ENCODE assay signal across 11 cellular contexts in the genomic region with DNA sequence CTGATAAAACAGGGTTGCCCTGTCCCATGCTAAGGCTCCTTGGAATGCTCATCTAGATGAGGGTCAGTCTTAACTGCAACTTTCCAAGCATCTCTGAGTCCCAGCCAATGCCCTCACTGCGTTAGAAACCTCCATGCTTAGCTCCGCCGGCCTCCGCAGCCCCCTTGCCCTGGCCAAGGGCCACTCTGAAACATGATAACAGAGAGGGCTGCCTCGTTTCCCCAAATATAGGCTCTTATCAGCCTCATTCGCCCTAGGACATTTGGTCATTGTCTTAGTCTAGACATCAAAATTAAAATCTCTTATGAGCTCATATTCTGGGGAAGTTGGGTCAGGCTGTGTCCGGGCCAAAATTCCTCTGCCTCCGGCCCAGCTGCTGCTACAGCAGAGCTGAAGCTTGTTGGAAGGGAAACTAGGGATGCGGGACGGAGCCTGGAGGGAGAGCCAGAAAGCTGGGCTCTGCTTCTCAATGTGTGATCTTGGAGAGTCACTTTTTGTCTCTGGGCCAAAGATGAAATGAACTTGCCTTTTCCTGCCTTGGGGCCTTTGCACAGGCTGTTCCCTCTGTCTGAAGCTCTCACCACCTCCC.
A peak's percentile ranks its signal among the peaks of the same experiment; 100 is the strongest.
DNase-seq lines count a peak whose midpoint lies in the region; ATAC-seq and TF ChIP-seq lines count a peak whose summit lies in the region.
"Had no signal": no experiment of that assay in that cellular context is flagged by ENCODE, and none has a peak within 500 bp of the region (broad histone marks: within the 10 kb centered on the region; RNA-seq: fewer than 3 reads in every experiment).

No MANE protein-coding gene starts in this region.

- peaks cover 13% of the 10 kb centered on the region for H3K27me3 ChIP-seq in transverse colon

- intact Hi-C loops in activated CD8-positive, alpha-beta T cell treated with anti-CD3 and anti-CD28 coated beads for 36 hours (cut with micrococcal nuclease): loop anchor here (2.0 kb wide), 2 partner anchors 62 to 208 kb away; no protein-coding TSS in a partner anchor
- intact Hi-C loops in transverse colon (cut with DNase I; ENCODE audit: low total_unique reads): loop anchor here (1.0 kb wide), 1 partner anchor 64 kb away; no protein-coding TSS in a partner anchor

- WGBS in transverse colon (ENCODE audit: low coverage in 1 of 2), 2 donors: 74% methylated on average over 10 of the region's 10 CpGs; no CpG with 5 or more reads in 1 of the 2 donors

- no peak for ATAC-seq in activated CD8-positive, alpha-beta T cell treated with anti-CD3 and anti-CD28 coated beads, Interleukin-2, amount 10 ng/mL, durations not matched to agents 7 days and 5 days
- ATAC-seq in activated CD8-positive, alpha-beta T cell treated with anti-CD3 and anti-CD28 coated beads for 36 hours: no peak
- ATAC-seq in HG02623 (IDR thresholded peaks at IDR 0.05; ENCODE audit: unreplicated experiment): no peak

- no peak for TF ChIP-seq POLR2A in transverse colon (IDR thresholded peaks at IDR 0.05)

- POLR2A ChIA-PET in activated CD8-positive, alpha-beta T cell treated with anti-CD3 and anti-CD28 coated beads, Interleukin-2, amount 10 ng/mL, durations not matched to agents 7 days and 5 days (lab: Charles Lee): no interaction called here
- POLR2A ChIA-PET in activated CD8-positive, alpha-beta T cell treated with anti-CD3 and anti-CD28 coated beads for 36 hours (lab: Charles Lee): interaction anchor here (0.7 to 2.0 kb wide), 4 partner anchors 56 to 379 kb away, joined by 3 to 6 read pairs (median 4); a partner anchor contains a TSS

- H3K27ac ChIP-seq in transverse colon: peak overlapping the region; percentile 57 to 72 (median 68)

- H3K4me3 ChIP-seq in fibroblast of the aortic adventitia (ENCODE audit: low read depth, low read length) (no peak overlapping the region), transverse colon (no peak overlapping the region)

- no peaks in the 10 kb centered on the region for H3K9me3 Mint-ChIP-seq in activated CD8-positive, alpha-beta T cell treated with anti-CD3 and anti-CD28 coated beads, Interleukin-2, amount 10 ng/mL, durations not matched to agents 7 days and 5 days (ENCODE audit: insufficient read depth)
- H3K9me3 Mint-ChIP-seq in activated CD8-positive, alpha-beta T cell treated with anti-CD3 and anti-CD28 coated beads for 36 hours: no peaks in the 10 kb centered on the region
- H3K9me3 Mint-ChIP-seq: activated naive CD8-positive, alpha-beta T cell treated with anti-CD3 and anti-CD28 coated beads for 36 hours; H9 had no signal

- in situ Hi-C loops in transverse colon (cut with MboI; ENCODE audit: low pct_ligation_motif_present in 1 of 4, low pct_unique_long_range_greater_than_20kb in 1 of 4, low sequenced_read_pairs in 3 of 4): loop anchor here (5.0 to 25.0 kb wide), 7 partner anchors 62 to 517 kb away; a partner anchor contains a TSS

- no peaks in the 10 kb centered on the region for H3K9me3 ChIP-seq in transverse colon

- H3K4me1 ChIP-seq in transverse colon: peaks cover 0 to 13% (median 5%) of the 10 kb centered on the region in 4 donors

- no peaks in the 10 kb centered on the region for H3K36me3 Mint-ChIP-seq in activated CD8-positive, alpha-beta T cell treated with anti-CD3 and anti-CD28 coated beads, Interleukin-2, amount 10 ng/mL, durations not matched to agents 7 days and 5 days (ENCODE audit: low read depth)
- no peaks in the 10 kb centered on the region for H3K36me3 Mint-ChIP-seq in activated CD8-positive, alpha-beta T cell treated with anti-CD3 and anti-CD28 coated beads for 36 hours (ENCODE audit: low read depth)
- H3K36me3 Mint-ChIP-seq: activated naive CD8-positive, alpha-beta T cell treated with anti-CD3 and anti-CD28 coated beads for 36 hours had no signal

- no peak for TF ChIP-seq CTCF in activated CD8-positive, alpha-beta T cell treated with anti-CD3 and anti-CD28 coated beads for 36 hours (IDR thresholded peaks at IDR 0.05)
- TF ChIP-seq CTCF in fibroblast of the aortic adventitia (IDR thresholded peaks at IDR 0.05; ENCODE audit: insufficient read depth, low read length) (no peak), transverse colon (IDR thresholded peaks at IDR 0.05) (no peak)

- H3K36me3 ChIP-seq in transverse colon: no peaks in the 10 kb centered on the region

- peaks cover 8% of the 10 kb centered on the region for H3K27me3 Mint-ChIP-seq in activated CD8-positive, alpha-beta T cell treated with anti-CD3 and anti-CD28 coated beads, Interleukin-2, amount 10 ng/mL, durations not matched to agents 7 days and 5 days (ENCODE audit: low read depth)
- H3K27me3 Mint-ChIP-seq in activated CD8-positive, alpha-beta T cell treated with anti-CD3 and anti-CD28 coated beads for 36 hours: peaks cover 2% of the 10 kb centered on the region
- H3K27me3 Mint-ChIP-seq: activated naive CD8-positive, alpha-beta T cell treated with anti-CD3 and anti-CD28 coated beads for 36 hours had no signal

- H3K4me1 Mint-ChIP-seq in activated CD8-positive, alpha-beta T cell treated with anti-CD3 and anti-CD28 coated beads, Interleukin-2, amount 10 ng/mL, durations not matched to agents 7 days and 5 days (ENCODE audit: low read depth): peaks cover 2% of the 10 kb centered on the region
- peaks cover 8% of the 10 kb centered on the region for H3K4me1 Mint-ChIP-seq in activated CD8-positive, alpha-beta T cell treated with anti-CD3 and anti-CD28 coated beads for 36 hours (ENCODE audit: low read depth)

- H3K27ac Mint-ChIP-seq in activated CD8-positive, alpha-beta T cell treated with anti-CD3 and anti-CD28 coated beads, Interleukin-2, amount 10 ng/mL, durations not matched to agents 7 days and 5 days: peak overlapping the region; percentile 44
- no peak overlapping the region for H3K27ac Mint-ChIP-seq in activated CD8-positive, alpha-beta T cell treated with anti-CD3 and anti-CD28 coated beads for 36 hours
- H3K27ac Mint-ChIP-seq: activated naive CD8-positive, alpha-beta T cell treated with anti-CD3 and anti-CD28 coated beads for 36 hours had no signal

- DNase-seq in activated CD8-positive, alpha-beta T cell treated with anti-CD3 and anti-CD28 coated beads, Interleukin-2, amount 10 ng/mL, durations not matched to agents 7 days and 5 days: no peak
- DNase-seq in activated CD8-positive, alpha-beta T cell treated with anti-CD3 and anti-CD28 coated beads for 36 hours: no peak
- peak; percentile 94 for DNase-seq in fibroblast of the aortic adventitia (ENCODE audit: low read depth)
- DNase-seq in myocyte (ENCODE audit: low read depth): peak; percentile 56
- DNase-seq in transverse colon: no peak
- DNase-seq in inferior parietal cortex (ENCODE audit: extremely low spot score): no peak
- DNase-seq in DMS 273 treated with DMSO at 0.1 percent for 48 hours (lab: John Stamatoyannopoulos, UW): no peak
- DNase-seq: SHP77 treated with DMSO at 0.1 percent for 48 hours had no signal

- CTCF ChIA-PET in activated CD8-positive, alpha-beta T cell treated with anti-CD3 and anti-CD28 coated beads, Interleukin-2, amount 10 ng/mL, durations not matched to agents 7 days and 5 days (lab: Charles Lee): interaction anchor here (0.6 to 7.6 kb wide), 46 partner anchors 8 to 523 kb away, joined by 3 to 169 read pairs (median 4); a partner anchor contains a TSS
- CTCF ChIA-PET in activated CD8-positive, alpha-beta T cell treated with anti-CD3 and anti-CD28 coated beads for 36 hours (lab: Charles Lee): interaction anchor here (0.6 to 10.9 kb wide), 57 partner anchors 9 to 504 kb away, joined by 3 to 621 read pairs (median 5); a partner anchor contains a TSS

- TF ChIP-seq EP300 in transverse colon (IDR thresholded peaks at IDR 0.05; ENCODE audit: low read depth): no peak

- H3K4me3 Mint-ChIP-seq in activated CD8-positive, alpha-beta T cell treated with anti-CD3 and anti-CD28 coated beads, Interleukin-2, amount 10 ng/mL, durations not matched to agents 7 days and 5 days: no peak overlapping the region
- H3K4me3 Mint-ChIP-seq in activated CD8-positive, alpha-beta T cell treated with anti-CD3 and anti-CD28 coated beads for 36 hours: no peak overlapping the region
- H3K4me3 Mint-ChIP-seq: activated naive CD8-positive, alpha-beta T cell treated with anti-CD3 and anti-CD28 coated beads for 36 hours; H9 had no signal

Comparison
In these comparisons a context has a peak if more than half of its experiments do, and no peak if none do; other contexts are left out.
1. DNase-seq: peak in fibroblast of the aortic adventitia (single experiment) and myocyte (single experiment); none in activated CD8-positive, alpha-beta T cell treated with anti-CD3 and anti-CD28 coated beads, Interleukin-2, amount 10 ng/mL, durations not matched to agents 7 days and 5 days (single experiment), activated CD8-positive, alpha-beta T cell treated with anti-CD3 and anti-CD28 coated beads for 36 hours (single experiment), transverse colon (single experiment), inferior parietal cortex (single experiment) and DMS 273 treated with DMSO at 0.1 percent for 48 hours (single experiment).